Comparison of ENCODE assay signal across 8 cellular contexts in the genomic region with DNA sequence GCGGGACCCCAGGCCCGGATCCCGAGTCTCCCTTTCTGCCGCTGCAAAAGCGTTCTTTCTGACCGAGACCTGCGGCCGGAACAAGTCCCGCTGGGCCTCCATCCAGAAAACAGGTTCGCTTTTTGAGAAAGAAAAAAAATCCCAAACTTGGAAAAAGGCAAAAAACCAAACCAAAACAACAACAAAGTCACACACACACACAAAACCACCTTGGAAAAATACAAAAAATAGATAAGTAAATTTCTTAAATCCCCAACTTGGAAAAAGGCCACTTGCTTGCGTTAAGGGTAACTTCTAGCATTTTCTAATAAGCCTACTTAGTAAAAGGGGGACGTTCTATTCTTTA. TPM values are rescaled to one million over a fixed set of nuclear protein-coding genes. Genes with fewer than 3 reads are reported as not detected.
DNase-seq lines count a peak whose midpoint lies in the region; ATAC-seq, FAIRE-seq and TF ChIP-seq lines count a peak whose summit lies in the region.

No MANE protein-coding gene starts in this region.

- TF ChIP-seq POLR2A in Peyer's patch (IDR thresholded peaks at IDR 0.05): no peak

- peak overlapping the region; percentile 97 for H3K4me2 ChIP-seq in DND-41 (ENCODE audit: insufficient read depth, low read length)

- peak overlapping the region; percentile 10 to 70; a peak in 3 of 4 replicates for H3K4me3 ChIP-seq in DND-41 (ENCODE audit: low read depth in 1 of 2, low read length in 2 of 2)
- H3K4me3 ChIP-seq in Peyer's patch: peak overlapping the region; percentile 54 to 83 (median 72)
- peak overlapping the region; percentile 56 to 81 for H3K4me3 ChIP-seq in esophagus (ENCODE audit: low read depth in 1 of 2, low read length in 2 of 2)
- peak overlapping the region; percentile 60 to 93 (median 74) for H3K4me3 ChIP-seq in pancreas

- H2AFZ ChIP-seq in DND-41 (ENCODE audit: low read depth, low read length): peak overlapping the region; percentile 82

- H3K9me3 ChIP-seq in DND-41 (ENCODE audit: insufficient read depth, low read length, severe bottlenecking) (no peaks in the 10 kb centered on the region), Peyer's patch (no peaks in the 10 kb centered on the region), esophagus (ENCODE audit: control insufficient read depth in 2 of 2, insufficient read depth in 1 of 2, low read depth in 1 of 2, low read length in 1 of 2) (no peaks in the 10 kb centered on the region), pancreas (no peaks in the 10 kb centered on the region)

- DNase-seq in DND-41: no peak
- no peak for DNase-seq in Peyer's patch
- peak in 1 of 6 donors; percentile 27 for DNase-seq in pancreas
- no peak for DNase-seq in DMS 273 treated with DMSO at 0.1 percent for 48 hours (lab: John Stamatoyannopoulos, UW)
- no peak for DNase-seq in middle frontal gyrus (ENCODE audit: extremely low spot score, low spot score)
- DNase-seq in ureter (ENCODE audit: low spot score): no peak

- FAIRE-seq in pancreas (lab: Jason Lieb, UNC): no peak

- peak overlapping the region; percentile 71 for H3K27ac ChIP-seq in DND-41 (ENCODE audit: low read length)
- peak overlapping the region in 3 of 4 donors; percentile 20 to 75 (median 73) for H3K27ac ChIP-seq in Peyer's patch
- peak overlapping the region; percentile 56 to 72 for H3K27ac ChIP-seq in esophagus (ENCODE audit: low read depth in 2 of 2, low read length in 1 of 2)
- H3K27ac ChIP-seq in pancreas: peak overlapping the region in 2 of 4 donors; percentile 26 to 41

- 8 to 9% methylated on average over 12 of the region's 12 CpGs for WGBS in esophagus, 2 donors
- WGBS in pancreas, 2 donors: 12 to 13% methylated on average over 12 of the region's 12 CpGs

- peaks cover 21% of the 10 kb centered on the region for H3K36me3 ChIP-seq in DND-41 (ENCODE audit: insufficient read depth, low read length)
- H3K36me3 ChIP-seq in Peyer's patch: no peaks in the 10 kb centered on the region
- no peaks in the 10 kb centered on the region for H3K36me3 ChIP-seq in esophagus (ENCODE audit: control insufficient read depth in 2 of 2, insufficient read depth in 2 of 2, low read length in 1 of 2)
- H3K36me3 ChIP-seq in pancreas: no peaks in the 10 kb centered on the region

- ATAC-seq in DND-41 (ENCODE audit: insufficient read depth, low read depth): no peak
- ATAC-seq in pancreas: no peak
- ATAC-seq in GM19328 (IDR thresholded peaks at IDR 0.05; ENCODE audit: unreplicated experiment): no peak

- peak overlapping the region; percentile 75 for H3K9ac ChIP-seq in DND-41 (ENCODE audit: low read depth, low read length)

- peaks cover 27% of the 10 kb centered on the region for H3K4me1 ChIP-seq in DND-41 (ENCODE audit: insufficient read depth, low read length)
- H3K4me1 ChIP-seq in Peyer's patch: peaks cover 0 to 4% (median 2%) of the 10 kb centered on the region in 4 donors
- H3K4me1 ChIP-seq in esophagus (ENCODE audit: control insufficient read depth in 2 of 2, insufficient read depth in 2 of 2, low read length in 1 of 2): no peaks in the 10 kb centered on the region
- peaks cover 0 to 4% (median 4%) of the 10 kb centered on the region in 3 donors for H3K4me1 ChIP-seq in pancreas

- H4K20me1 ChIP-seq in DND-41 (ENCODE audit: insufficient read depth, low read length): no peaks in the 10 kb centered on the region; the same call in 1 of the 2 replicates

- H3K27me3 ChIP-seq in DND-41 (ENCODE audit: insufficient read depth, low read length, poor library complexity) (no peaks in the 10 kb centered on the region), Peyer's patch (no peaks in the 10 kb centered on the region), esophagus (ENCODE audit: control insufficient read depth in 1 of 2, insufficient read depth in 2 of 2, low read length in 2 of 2) (no peaks in the 10 kb centered on the region), pancreas (no peaks in the 10 kb centered on the region)

- intact Hi-C loops in pancreas (cut with DNase I): no loop called here

- peaks cover 35% of the 10 kb centered on the region for H3K79me2 ChIP-seq in DND-41 (ENCODE audit: insufficient read depth, low read length)

- TF ChIP-seq CTCF in DND-41 (IDR thresholded peaks at IDR 0.05; ENCODE audit: borderline replicate concordance, extremely low read depth, low read length, poor library complexity, severe bottlenecking) (no peak), Peyer's patch (IDR thresholded peaks at IDR 0.05) (no peak), pancreas (IDR thresholded peaks at IDR 0.05) (no peak)

RNA-seq across cellular contexts. Expression of a gene that starts 0.2 kb away (rescaled TPM):
- total RNA-seq in Peyer's patch: 1 to 10 TPM in 3 of 4 donors, under 1 TPM in 1; 0.95 to 6.6 (median 2.8) TPM
- polyA plus RNA-seq in esophagus: 1 to 10 TPM in 1 of 2 donors, under 1 TPM in 1; 0.81 to 1.3 TPM
- 1 to 10 TPM; 1.7 to 5.6 (median 3.5) TPM for total RNA-seq in pancreas
- 1 to 10 TPM; 3.5 to 6.5 TPM for polyA plus RNA-seq in pancreas
- 6.8 TPM for total RNA-seq in ureter

RNA-seq across cellular contexts. Expression of a gene that starts 52.6 kb away (rescaled TPM):
- total RNA-seq in Peyer's patch (not detected), pancreas (not detected), ureter (not detected)
- polyA plus RNA-seq in esophagus (not detected), pancreas (not detected)
